ENCODE assay signal across 25 cellular contexts in the genomic region with DNA sequence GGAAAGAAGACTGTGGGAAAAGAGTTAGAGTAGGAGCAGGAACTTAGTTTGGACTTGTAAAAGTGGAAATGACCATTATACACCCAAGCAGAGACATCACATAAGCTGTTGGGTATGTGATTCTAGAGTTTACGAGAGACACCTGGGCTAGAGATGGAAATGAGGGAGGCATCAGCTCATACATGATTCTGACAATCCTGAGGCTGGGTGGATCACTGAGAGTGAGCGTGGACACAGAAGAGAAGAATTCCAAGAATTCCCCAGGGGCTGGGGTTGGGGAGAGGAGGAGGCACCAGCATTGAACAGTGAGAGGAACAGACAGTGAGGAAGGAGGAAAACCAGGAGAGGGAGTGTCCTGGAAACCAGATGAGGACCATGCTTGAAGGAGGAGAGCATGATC.
DNase-seq lines count a peak whose midpoint lies in the region; ATAC-seq, FAIRE-seq and TF ChIP-seq lines count a peak whose summit lies in the region.
"Had no signal": no experiment of that assay in that cellular context is flagged by ENCODE, and none has a peak within 500 bp of the region (broad histone marks: within the 10 kb centered on the region; RNA-seq: fewer than 3 reads in every experiment).

No MANE protein-coding gene starts in this region.

- H3K4me1 ChIP-seq in keratinocyte (ENCODE audit: control insufficient read depth, extremely low read depth, insufficient read depth, low read length) (peaks cover 22% of the 10 kb centered on the region), MM.1S (ENCODE audit: low read length) (no peaks in the 10 kb centered on the region)
- H3K4me1 ChIP-seq: HAP-1, left ventricle myocardium inferior, right atrium auricular region had no signal

- TF ChIP-seq CTCF in AG10803 (conservative IDR thresholded peaks at IDR 0.05; ENCODE audit: low read length) (no peak), bronchial epithelial cell (IDR thresholded peaks at IDR 0.05; ENCODE audit: insufficient read depth, low read length, severe bottlenecking) (no peak), keratinocyte (optimal IDR thresholded peaks at IDR 0.05 in 1 of 3, IDR thresholded peaks at IDR 0.05 in 1 of 3, conservative IDR thresholded peaks at IDR 0.05 in 1 of 3; ENCODE audit: extremely low read depth in 1 of 3, insufficient read depth in 2 of 3, low read length in 3 of 3) (no peak), MM.1S (IDR thresholded peaks at IDR 0.05; ENCODE audit: low read length) (no peak)

- no peaks in the 10 kb centered on the region for H3K9me2 ChIP-seq in MM.1S (replicated peaks; ENCODE audit: insufficient read depth, low read length)

- H3K4me2 ChIP-seq in keratinocyte (ENCODE audit: control insufficient read depth, extremely low read depth, insufficient read depth, low read depth, low read length) = peak overlapping the region; percentile 38
- H3K4me2 ChIP-seq in MM.1S (ENCODE audit: low read depth, low read length) = no peak overlapping the region

- dilution Hi-C loops in keratinocyte (cut with MboI; ENCODE audit: extremely low pct_ligation_motif_present, low sequenced_read_pairs) = no loop called here

- H3K27me3 ChIP-seq in bronchial epithelial cell (ENCODE audit: control insufficient read depth, insufficient read depth, low read length) = peaks cover 2% of the 10 kb centered on the region
- no peaks in the 10 kb centered on the region for H3K27me3 ChIP-seq in keratinocyte (ENCODE audit: control insufficient read depth, extremely low read depth, insufficient read depth, low read length)
- no peaks in the 10 kb centered on the region for H3K27me3 ChIP-seq in MM.1S (replicated peaks; ENCODE audit: insufficient read depth, low read length)
- H3K27me3 ChIP-seq: right atrium auricular region had no signal

- H3K79me2 ChIP-seq in keratinocyte (ENCODE audit: control insufficient read depth, insufficient read depth, low read length) = no peaks in the 10 kb centered on the region
- H3K79me2 ChIP-seq in MM.1S (ENCODE audit: low read length) = no peaks in the 10 kb centered on the region

- H3K9ac ChIP-seq in keratinocyte (ENCODE audit: control insufficient read depth, extremely low read depth, insufficient read depth, low read length) (no peak overlapping the region), MM.1S (ENCODE audit: low read length) (no peak overlapping the region)

- ATAC-seq in GM21526 (IDR thresholded peaks at IDR 0.05; ENCODE audit: low FRiP score, unreplicated experiment) = no peak
- ATAC-seq: activated CD8-positive, alpha-beta T cell treated with anti-CD3 and anti-CD28 coated beads for 36 hours; Right ventricle myocardium inferior; stimulated activated naive CD8-positive, alpha-beta T cell treated with anti-CD3 and anti-CD28 coated beads, Interleukin-15, Interleukin-2, amounts not matched to agents 100 U/mL and 50 U/mL, for 24 hours had no signal

- H3K27ac ChIP-seq in keratinocyte (ENCODE audit: control insufficient read depth, insufficient read depth, low read length) = peak overlapping the region; percentile 48
- no peak overlapping the region for H3K27ac ChIP-seq in MM.1S (ENCODE audit: low read length)
- H3K27ac ChIP-seq: left ventricle myocardium inferior, right atrium auricular region had no signal

- no peaks in the 10 kb centered on the region for H4K20me1 ChIP-seq in keratinocyte (ENCODE audit: control insufficient read depth, extremely low read depth, insufficient read depth, low read length)
- no peaks in the 10 kb centered on the region for H4K20me1 ChIP-seq in MM.1S (ENCODE audit: insufficient read depth, low read length)

- peak overlapping the region; percentile 68 for H2AFZ ChIP-seq in keratinocyte (ENCODE audit: control insufficient read depth, low read length)
- no peak overlapping the region for H2AFZ ChIP-seq in MM.1S (ENCODE audit: low read length)

- H3F3A ChIP-seq in MM.1S (ENCODE audit: insufficient read depth, low read length) = no peaks in the 10 kb centered on the region

- H3K36me3 ChIP-seq in bronchial epithelial cell (ENCODE audit: control insufficient read depth, insufficient read depth, low read length) = no peaks in the 10 kb centered on the region
- no peaks in the 10 kb centered on the region for H3K36me3 ChIP-seq in keratinocyte (ENCODE audit: control insufficient read depth in 2 of 2, extremely low read depth in 1 of 2, insufficient read depth in 2 of 2, low read length in 2 of 2)
- H3K36me3 ChIP-seq in MM.1S (replicated peaks; ENCODE audit: insufficient read depth, low read length) = no peaks in the 10 kb centered on the region
- H3K36me3 ChIP-seq: HAP-1, left ventricle myocardium inferior, right atrium auricular region had no signal

- H3K9me3 ChIP-seq in keratinocyte (ENCODE audit: control insufficient read depth, low read depth, low read length) (no peaks in the 10 kb centered on the region), MM.1S (replicated peaks; ENCODE audit: insufficient read depth, low read length) (no peaks in the 10 kb centered on the region)
- H3K9me3 ChIP-seq: HAP-1, left ventricle myocardium inferior, right atrium auricular region had no signal

- H3K4me3 ChIP-seq in AG10803 (ENCODE audit: low read length) (no peak overlapping the region), bronchial epithelial cell (ENCODE audit: low read depth, low read length) (no peak overlapping the region), keratinocyte (ENCODE audit: control insufficient read depth in 2 of 3, extremely low read depth in 1 of 3, insufficient read depth in 2 of 3, low read depth in 1 of 3, low read length in 3 of 3) (no peak overlapping the region), MM.1S (ENCODE audit: low read length) (no peak overlapping the region)
- H3K4me3 ChIP-seq: HAP-1, left ventricle myocardium inferior, right atrium auricular region had no signal

- peak; percentile 41 for DNase-seq in AG10803 (ENCODE audit: low read depth)
- peak; percentile 35 for DNase-seq in HT1080 (ENCODE audit: low read depth)
- DNase-seq in bronchial epithelial cell (ENCODE audit: low read depth) = peak; percentile 38
- peak; percentile 58 for DNase-seq in keratinocyte (ENCODE audit: low read depth, low spot score)
- no peak for DNase-seq in MM.1S
- no peak for DNase-seq in hippocampal formation (lab: John Stamatoyannopoulos, UW)
- DNase-seq in HK-2 (ENCODE audit: unreplicated experiment) = no peak
- DNase-seq: activated CD8-positive, alpha-beta T cell treated with anti-CD3 and anti-CD28 coated beads for 36 hours; activated naive CD4-positive, alpha-beta T cell treated with anti-CD3 and anti-CD28 coated beads, Interleukin-2, amount 10 ng/mL, durations not matched to agents 7 days and 5 days; CD8-positive, alpha-beta memory T cell; DMS 273 treated with DMSO at 0.1 percent for 48 hours; left ventricle myocardium inferior; NCI-H1092; NCI-H187; NCI-H2171; NCI-H524; posterior cingulate gyrus; stimulated activated CD4-positive, alpha-beta T cell treated with anti-CD3 and anti-CD28 coated beads, Interleukin-1b, Interleukin-23, amount 100 ng/mL, for 48 hours; stimulated activated naive CD8-positive, alpha-beta T cell treated with anti-CD3 and anti-CD28 coated beads, Interleukin-15, Interleukin-2, amounts not matched to agents 100 U/mL and 50 U/mL, for 24 hours had no signal

- H3K9me1 ChIP-seq in keratinocyte (ENCODE audit: control insufficient read depth, extremely low read depth, insufficient read depth, low read length) = no peaks in the 10 kb centered on the region

- FAIRE-seq in bronchial epithelial cell (lab: Jason Lieb, UNC) (no peak), keratinocyte (lab: Jason Lieb, UNC) (peak; percentile 88)
- FAIRE-seq: endothelial cell of umbilical vein, GM12891 had no signal

Comparison
In these comparisons a context has a peak if more than half of its experiments do, and no peak if none do; other contexts are left out.
1. DNase-seq: peak in AG10803 (single experiment), HT1080 (single experiment), bronchial epithelial cell (single experiment) and keratinocyte (single experiment); none in MM.1S (single experiment), hippocampal formation (0 of 2) and HK-2 (single experiment).